In genomic region chr5:132013006-132013689, GRCh38 we compare ENCODE assay signal across 16 cellular contexts. TPM values are rescaled to one million over a fixed set of nuclear protein-coding genes. Genes with fewer than 3 reads are reported as not detected.
DNase-seq lines count a peak whose midpoint lies in the region; ATAC-seq, FAIRE-seq and TF ChIP-seq lines count a peak whose summit lies in the region.
"Had no signal": no experiment of that assay in that cellular context is flagged by ENCODE, and none has a peak within 500 bp of the region (broad histone marks: within the 10 kb centered on the region; RNA-seq: fewer than 3 reads in every experiment).

No MANE protein-coding gene starts in this region.

- H2AFZ ChIP-seq in HepG2 (ENCODE audit: low read length) (no peak overlapping the region), PC-9 (no peak overlapping the region)

- BruUV-seq in HepG2 (replicated peaks; lab: Mats Ljungman, UMichigan) = no TSS peak
- no TSS peak for BruUV-seq in PC-9 (replicated peaks; lab: Mats Ljungman, UMichigan)

- H3K4me2 ChIP-seq in HepG2 (ENCODE audit: low read depth, low read length) = no peak overlapping the region
- H3K4me2 ChIP-seq in PC-9 = no peak overlapping the region

- no peak for FAIRE-seq in HepG2 (lab: Jason Lieb, UNC)
- FAIRE-seq: G401.6, H54 had no signal

- DNase-seq in right lobe of liver = peak in 2 of 3 donors; percentile 15 to 29
- no peak for DNase-seq in HepG2 (ENCODE audit: low spot score)
- peak; percentile 53 for DNase-seq in occipital lobe (lab: John Stamatoyannopoulos, UW)
- no peak for DNase-seq in PC-9
- DNase-seq in ACHN = no peak
- no peak for DNase-seq in NCI-H2029 treated with DMSO at 0.1 percent for 48 hours (lab: John Stamatoyannopoulos, UW)
- DNase-seq in NCI-H187 (lab: John Stamatoyannopoulos, UW) = no peak
- DNase-seq: activated B cell treated with CpG ODN at 0.5 μM for 24 hours; stimulated activated naive CD4-positive, alpha-beta T cell treated with Interleukin-2 at 50 U/mL for 16 hours had no signal

- TF ChIP-seq EP300 in HepG2 (IDR thresholded peaks at IDR 0.05; ENCODE audit: low read depth in 2 of 2, low read length in 2 of 2) = no peak
- no peak for TF ChIP-seq EP300 in HepG2 (CRISPR knock-in tag; IDR thresholded peaks at IDR 0.05; ENCODE audit: borderline replicate concordance)

- H3K9me3 ChIP-seq in right lobe of liver = no peaks in the 10 kb centered on the region
- H3K9me3 ChIP-seq in HepG2 (ENCODE audit: low read length) = no peaks in the 10 kb centered on the region
- no peaks in the 10 kb centered on the region for H3K9me3 ChIP-seq in PC-9 (ENCODE audit: insufficient read depth, low read depth)

- TF ChIP-seq POLR2A in right lobe of liver (IDR thresholded peaks at IDR 0.05) (no peak), HepG2 (IDR thresholded peaks at IDR 0.05; ENCODE audit: insufficient read depth in 1 of 2, low read depth in 2 of 2, low read length in 2 of 2) (no peak)

- H3K4me3 ChIP-seq in right lobe of liver (no peak overlapping the region), HepG2 (replicated peaks in 1 of 3; ENCODE audit: insufficient read depth in 1 of 3, low read depth in 2 of 3, low read length in 3 of 3) (no peak overlapping the region), PC-9 (no peak overlapping the region)
- H3K4me3 ChIP-seq: SK-N-MC had no signal

- WGBS in right lobe of liver (ENCODE audit: insufficient coverage, low coverage, low lambda C conversion rate, missing lambda C conversion rate) = 86% methylated on average over 2 of the region's 5 CpGs
- WGBS in HepG2 (ENCODE audit: low lambda C conversion rate) = 43% methylated on average over 2 of the region's 5 CpGs

- H3K4me1 ChIP-seq in right lobe of liver (peaks cover 0 to 4% (median 0%) of the 10 kb centered on the region in 4 donors), HepG2 (ENCODE audit: insufficient read depth, low read length) (peaks cover 23% of the 10 kb centered on the region), PC-9 (replicated peaks; ENCODE audit: insufficient read depth) (no peaks in the 10 kb centered on the region)

- H3K27me3 ChIP-seq in right lobe of liver (no peaks in the 10 kb centered on the region), HepG2 (ENCODE audit: control insufficient read depth in 1 of 2, insufficient read depth in 2 of 2, low read length in 2 of 2) (peaks cover 11 to 39% of the 10 kb centered on the region in 2 experiments; a peak in 3 of 5 replicates), PC-9 (ENCODE audit: insufficient read depth, low read depth) (peaks cover 69% of the 10 kb centered on the region)

- H4K20me1 ChIP-seq in HepG2 (ENCODE audit: insufficient read depth, low read length) = no peaks in the 10 kb centered on the region
- no peaks in the 10 kb centered on the region for H4K20me1 ChIP-seq in PC-9 (ENCODE audit: insufficient read depth)

- H3F3A ChIP-seq in PC-9 (ENCODE audit: insufficient read depth, low read depth) = no peaks in the 10 kb centered on the region

- POLR2A ChIA-PET in HepG2 (lab: Yijun Ruan, JAX) (interaction anchor here (0.7 to 2.5 kb wide), 3 partner anchors 10 to 216 kb away, joined by 3 to 9 read pairs (median 5); partner anchors contain the start of gene FNIP1), PC-9 (lab: Charles Lee; ENCODE audit: unreplicated experiment) (no interaction called here)

- H3K36me3 ChIP-seq in right lobe of liver = no peaks in the 10 kb centered on the region
- H3K36me3 ChIP-seq in HepG2 (replicated peaks in 1 of 2; ENCODE audit: control insufficient read depth in 1 of 2, insufficient read depth in 2 of 2, low read length in 2 of 2) = no peaks in the 10 kb centered on the region
- no peaks in the 10 kb centered on the region for H3K36me3 ChIP-seq in PC-9 (ENCODE audit: low read depth)

- intact Hi-C loops in right lobe of liver (cut with DNase I) (no loop called here), HepG2 (cut with micrococcal nuclease; ENCODE audit: unreplicated experiment) (no loop called here), PC-9 (cut with micrococcal nuclease; ENCODE audit: unreplicated experiment) (no loop called here)

- H3K9ac ChIP-seq in HepG2 (ENCODE audit: insufficient read depth, low read depth, low read length) = no peak overlapping the region

- TF ChIP-seq CTCF in right lobe of liver (IDR thresholded peaks at IDR 0.05) (no peak), HepG2 (CRISPR knock-in tag; IDR thresholded peaks at IDR 0.05) (no peak), PC-9 (conservative IDR thresholded peaks at IDR 0.05) (no peak)

- TF ChIP-seq RAD21 in HepG2 (CRISPR knock-in tag; IDR thresholded peaks at IDR 0.05) = no peak

- no peak overlapping the region for H3K27ac ChIP-seq in right lobe of liver
- no peak overlapping the region for H3K27ac ChIP-seq in HepG2 (ENCODE audit: extremely low read length, insufficient read depth, low read length)
- peak overlapping the region; percentile 69 for H3K27ac ChIP-seq in cingulate gyrus (ENCODE audit: low read depth, low read length)
- no peak overlapping the region for H3K27ac ChIP-seq in PC-9
- H3K27ac ChIP-seq: SK-N-MC had no signal

- no peaks in the 10 kb centered on the region for H3K9me2 ChIP-seq in PC-9 (ENCODE audit: insufficient read depth)

- H3K79me2 ChIP-seq in HepG2 (ENCODE audit: insufficient read depth, low read length) = no peaks in the 10 kb centered on the region
- H3K79me2 ChIP-seq in PC-9 (ENCODE audit: low read depth) = no peaks in the 10 kb centered on the region

- ATAC-seq in right lobe of liver (no peak), HepG2 (no peak)

- in situ Hi-C loops in HepG2 (cut with HindIII; ENCODE audit: extremely low pct_ligation_motif_present, low pct_unique_long_range_greater_than_20kb) (loop anchor here (25.0 kb wide), 1 partner anchor 576 kb away; no protein-coding TSS in a partner anchor), ACHN (cut with HindIII; ENCODE audit: low pct_ligation_motif_present, low pct_unique_long_range_greater_than_20kb, low sequenced_read_pairs) (no loop called here)

- CTCF ChIA-PET in HepG2 (lab: Yijun Ruan, JAX; ENCODE audit: low intra/inter-chr PET ratio, low total read pairs) = no interaction called here
- CTCF ChIA-PET in PC-9 (lab: Charles Lee) = no interaction called here

RNA-seq across cellular contexts. Expression of gene ACSL6, which starts 1.7 kb away (rescaled TPM):
- total RNA-seq in right lobe of liver = 1 to 10 TPM; 1.3 to 6.0 (median 4.6) TPM
- 2.5 and 3.7 TPM in 2 replicates for total RNA-seq in HepG2 (2016; rRNA removed; fragmentation: Illumina TruSeq; extraction: Trizol)
- total RNA-seq in HepG2 (2016; cell fraction: cytosol; rRNA removed; fragmentation: Illumina TruSeq; extraction: Trizol; ENCODE audit: low read depth) = 0.40 and 0.71 TPM in 2 replicates
- total RNA-seq in HepG2 (2016; cell fraction: insoluble cytoplasmic fraction; rRNA removed; fragmentation: Illumina TruSeq; extraction: Trizol) = 2.5 and 3.7 TPM in 2 replicates
- total RNA-seq in HepG2 (2016; cell fraction: membrane; rRNA removed; fragmentation: Illumina TruSeq; extraction: Trizol) = 1.2 and 1.4 TPM in 2 replicates
- total RNA-seq in HepG2 (2016; cell fraction: nucleus; rRNA removed; fragmentation: Illumina TruSeq; extraction: Trizol) = 7.7 and 9.1 TPM in 2 replicates
- polyA plus RNA-seq in HepG2 (2011; rRNA removed) = 3.8 and 8.3 TPM in 2 replicates
- polyA plus RNA-seq in HepG2 (2011; cell fraction: cytosol; rRNA removed) = 1.2 and 1.9 TPM in 2 replicates
- polyA plus RNA-seq in HepG2 (2011; cell fraction: nucleus; rRNA removed) = 34.1 and 36.0 TPM in 2 replicates
- 2.4 and 4.2 TPM in 2 replicates for polyA plus RNA-seq in HepG2 (2012)
- polyA plus RNA-seq in HepG2 (2016; cell fraction: cytosol; fragmentation: Illumina TruSeq; extraction: Trizol; ENCODE audit: low read depth) = 0.34 and 0.45 TPM in 2 replicates
- 1.7 and 2.1 TPM in 2 replicates for polyA plus RNA-seq in HepG2 (2016; cell fraction: insoluble cytoplasmic fraction; fragmentation: Illumina TruSeq; extraction: Trizol; ENCODE audit: low read depth)
- polyA plus RNA-seq in HepG2 (2016; cell fraction: membrane; fragmentation: Illumina TruSeq; extraction: Trizol; ENCODE audit: low read depth) = 0.49 and 0.72 TPM in 2 replicates
- polyA plus RNA-seq in HepG2 (2016; cell fraction: nucleus; fragmentation: Illumina TruSeq; extraction: Trizol; ENCODE audit: insufficient read depth, low read depth) = 7.7 and 7.8 TPM in 2 replicates
- polyA minus RNA-seq in HepG2 (2011; rRNA and poly(A)+ RNA removed; ENCODE audit: low replicate concordance) = 0.35 and 13.5 TPM in 2 replicates
- polyA minus RNA-seq in HepG2 (2011; cell fraction: cytosol; rRNA and poly(A)+ RNA removed) = 0.88 and 2.8 TPM in 2 replicates
- 11.3 and 17.3 TPM in 2 replicates for polyA minus RNA-seq in HepG2 (2011; cell fraction: nucleus; rRNA and poly(A)+ RNA removed)
- total RNA-seq in occipital lobe = 32.9 TPM
- not detected in 2 replicates for total RNA-seq in PC-9 (2021)
- total RNA-seq: pulmonary artery endothelial cell had no signal
- polyA plus RNA-seq: BJ had no signal

RNA-seq across cellular contexts. Expression of gene IL3, which starts 47.3 kb away (rescaled TPM):
- total RNA-seq in right lobe of liver = not detected
- not detected in 2 replicates for total RNA-seq in HepG2 (2016; rRNA removed; fragmentation: Illumina TruSeq; extraction: Trizol)
- total RNA-seq in HepG2 (2016; cell fraction: cytosol; rRNA removed; fragmentation: Illumina TruSeq; extraction: Trizol; ENCODE audit: low read depth) = not detected in 2 replicates
- not detected in 2 replicates for total RNA-seq in HepG2 (2016; cell fraction: insoluble cytoplasmic fraction; rRNA removed; fragmentation: Illumina TruSeq; extraction: Trizol)
- not detected in 2 replicates for total RNA-seq in HepG2 (2016; cell fraction: membrane; rRNA removed; fragmentation: Illumina TruSeq; extraction: Trizol)
- total RNA-seq in HepG2 (2016; cell fraction: nucleus; rRNA removed; fragmentation: Illumina TruSeq; extraction: Trizol) = not detected in 2 replicates
- not detected in 2 replicates for polyA plus RNA-seq in HepG2 (2011; rRNA removed)
- polyA plus RNA-seq in HepG2 (2011; cell fraction: cytosol; rRNA removed) = not detected in 2 replicates
- polyA plus RNA-seq in HepG2 (2011; cell fraction: nucleus; rRNA removed) = not detected in 2 replicates
- polyA plus RNA-seq in HepG2 (2012) = not detected in 2 replicates
- polyA plus RNA-seq in HepG2 (2016; cell fraction: cytosol; fragmentation: Illumina TruSeq; extraction: Trizol; ENCODE audit: low read depth) = not detected in 2 replicates
- not detected in 2 replicates for polyA plus RNA-seq in HepG2 (2016; cell fraction: insoluble cytoplasmic fraction; fragmentation: Illumina TruSeq; extraction: Trizol; ENCODE audit: low read depth)
- not detected in 2 replicates for polyA plus RNA-seq in HepG2 (2016; cell fraction: membrane; fragmentation: Illumina TruSeq; extraction: Trizol; ENCODE audit: low read depth)
- not detected in 2 replicates for polyA plus RNA-seq in HepG2 (2016; cell fraction: nucleus; fragmentation: Illumina TruSeq; extraction: Trizol; ENCODE audit: insufficient read depth, low read depth)
- not detected in 2 replicates for polyA minus RNA-seq in HepG2 (2011; rRNA and poly(A)+ RNA removed; ENCODE audit: low replicate concordance)
- not detected in 2 replicates for polyA minus RNA-seq in HepG2 (2011; cell fraction: cytosol; rRNA and poly(A)+ RNA removed)
- not detected in 2 replicates for polyA minus RNA-seq in HepG2 (2011; cell fraction: nucleus; rRNA and poly(A)+ RNA removed)
- not detected for total RNA-seq in occipital lobe
- not detected in 2 replicates for total RNA-seq in PC-9 (2021)
- total RNA-seq: activated B cell treated with CpG ODN at 0.5 μM for 24 hours; activated naive CD4-positive, alpha-beta T cell treated with anti-CD3 and anti-CD28 coated beads for 36 hours; pulmonary artery endothelial cell had no signal
- polyA plus RNA-seq: BJ had no signal

Comparison
In these comparisons a context has a peak if more than half of its experiments do, and no peak if none do; other contexts are left out.
1. DNase-seq: peak in right lobe of liver (2 of 3) and occipital lobe (single experiment); none in HepG2 (single experiment), PC-9 (0 of 2), ACHN (single experiment), NCI-H2029 treated with DMSO at 0.1 percent for 48 hours (single experiment) and NCI-H187 (0 of 2).